Comparison of ENCODE assay signal across 24 cellular contexts in the genomic region with DNA sequence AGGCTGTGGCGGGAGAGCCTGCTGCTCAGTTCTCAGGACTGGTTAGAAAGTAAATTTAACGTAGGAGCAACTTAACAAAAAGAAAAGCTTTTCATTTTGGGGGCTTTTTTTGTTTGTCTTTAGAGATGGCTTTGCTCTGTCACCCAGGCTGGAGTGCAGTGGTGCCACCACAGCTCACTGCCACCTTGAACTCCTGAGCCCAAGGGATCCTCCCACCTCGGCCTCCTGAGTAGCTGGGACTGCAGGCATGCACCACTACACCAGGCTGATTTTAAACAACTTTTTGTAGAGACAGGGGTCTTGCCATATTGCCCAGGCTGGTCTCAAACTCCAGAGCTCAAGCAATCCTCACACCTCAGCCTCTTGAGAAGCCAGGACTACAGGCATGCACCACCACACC.
DNase-seq lines count a peak whose midpoint lies in the region; ATAC-seq and TF ChIP-seq lines count a peak whose summit lies in the region.
"Had no signal": no experiment of that assay in that cellular context is flagged by ENCODE, and none has a peak within 500 bp of the region (broad histone marks: within the 10 kb centered on the region; RNA-seq: fewer than 3 reads in every experiment).

No MANE protein-coding gene starts in this region.

- H3K27me3 ChIP-seq in vagina: no peaks in the 10 kb centered on the region
- H3K27me3 ChIP-seq in neural progenitor cell: no peaks in the 10 kb centered on the region
- H3K27me3 ChIP-seq: BLaER1, breast epithelium, esophagus squamous epithelium, right lobe of liver had no signal

- H3K36me3 ChIP-seq in vagina (peaks cover 0 to 8% of the 10 kb centered on the region in 2 donors), neural progenitor cell (no peaks in the 10 kb centered on the region)
- H3K36me3 ChIP-seq: breast epithelium, right lobe of liver had no signal

- H3K27ac Mint-ChIP-seq in activated naive CD4-positive, alpha-beta T cell treated with anti-CD3 and anti-CD28 coated beads for 36 hours: peak overlapping the region; percentile 69
- no peak overlapping the region for H3K27ac Mint-ChIP-seq in activated naive CD4-positive, alpha-beta T cell treated with anti-CD3 and anti-CD28 coated beads, Interleukin-2, amount 10 ng/mL, durations not matched to agents 7 days and 5 days
- peak overlapping the region; percentile 24 for H3K27ac Mint-ChIP-seq in activated CD8-positive, alpha-beta memory T cell treated with anti-CD3 and anti-CD28 coated beads, Interleukin-2, amount 10 ng/mL, durations not matched to agents 7 days and 5 days
- H3K27ac Mint-ChIP-seq in neural progenitor cell: no peak overlapping the region
- H3K27ac Mint-ChIP-seq: GM23338 had no signal

- H3F3A ChIP-seq in neural progenitor cell (ENCODE audit: low read depth): peaks cover 28% of the 10 kb centered on the region

- H3K4me2 ChIP-seq in neural progenitor cell: no peak overlapping the region
- H3K4me2 ChIP-seq: BLaER1, GM23338 had no signal

- no peak for ATAC-seq in activated CD8-positive, alpha-beta memory T cell treated with anti-CD3 and anti-CD28 coated beads, Interleukin-2, amount 10 ng/mL, durations not matched to agents 7 days and 5 days
- no peak for ATAC-seq in HG03520 (IDR thresholded peaks at IDR 0.05; ENCODE audit: unreplicated experiment)
- ATAC-seq: GM23338, K562, Right ventricle myocardium inferior had no signal

- intact Hi-C loops in activated naive CD4-positive, alpha-beta T cell treated with anti-CD3 and anti-CD28 coated beads for 36 hours (cut with micrococcal nuclease): no loop called here
- intact Hi-C loops in vagina (cut with DNase I): no loop called here

- H3K36me3 Mint-ChIP-seq in activated naive CD4-positive, alpha-beta T cell treated with anti-CD3 and anti-CD28 coated beads for 36 hours (ENCODE audit: low read depth): peaks cover 20% of the 10 kb centered on the region
- H3K36me3 Mint-ChIP-seq in activated naive CD4-positive, alpha-beta T cell treated with anti-CD3 and anti-CD28 coated beads, Interleukin-2, amount 10 ng/mL, durations not matched to agents 7 days and 5 days: peaks cover 43% of the 10 kb centered on the region
- peaks cover 19% of the 10 kb centered on the region for H3K36me3 Mint-ChIP-seq in activated CD8-positive, alpha-beta memory T cell treated with anti-CD3 and anti-CD28 coated beads, Interleukin-2, amount 10 ng/mL, durations not matched to agents 7 days and 5 days
- peaks cover 12% of the 10 kb centered on the region for H3K36me3 Mint-ChIP-seq in neural progenitor cell

- H3K9me3 ChIP-seq in vagina: no peaks in the 10 kb centered on the region
- no peaks in the 10 kb centered on the region for H3K9me3 ChIP-seq in neural progenitor cell (ENCODE audit: low read depth)
- H3K9me3 ChIP-seq: breast epithelium, Caco-2, esophagus squamous epithelium, right lobe of liver had no signal

- no peak overlapping the region for H3K9ac ChIP-seq in neural progenitor cell
- H3K9ac ChIP-seq: BLaER1, parathyroid adenoma had no signal

- TF ChIP-seq POLR2A in vagina (IDR thresholded peaks at IDR 0.05): no peak

- TF ChIP-seq CTCF in vagina (IDR thresholded peaks at IDR 0.05) (no peak), neural progenitor cell (IDR thresholded peaks at IDR 0.05) (no peak)

- no peak overlapping the region for H2AFZ ChIP-seq in neural progenitor cell (replicated peaks)
- H2AFZ ChIP-seq: GM23338, parathyroid adenoma had no signal

- H4K20me1 ChIP-seq in neural progenitor cell (ENCODE audit: low read depth): no peaks in the 10 kb centered on the region

- no peaks in the 10 kb centered on the region for H3K79me2 ChIP-seq in neural progenitor cell (ENCODE audit: low read depth)

- peaks cover 2% of the 10 kb centered on the region for H3K9me3 Mint-ChIP-seq in activated naive CD4-positive, alpha-beta T cell treated with anti-CD3 and anti-CD28 coated beads for 36 hours
- H3K9me3 Mint-ChIP-seq in activated naive CD4-positive, alpha-beta T cell treated with anti-CD3 and anti-CD28 coated beads, Interleukin-2, amount 10 ng/mL, durations not matched to agents 7 days and 5 days: peaks cover 2% of the 10 kb centered on the region
- H3K9me3 Mint-ChIP-seq in activated CD8-positive, alpha-beta memory T cell treated with anti-CD3 and anti-CD28 coated beads, Interleukin-2, amount 10 ng/mL, durations not matched to agents 7 days and 5 days (ENCODE audit: low read depth): no peaks in the 10 kb centered on the region
- H3K9me3 Mint-ChIP-seq in neural progenitor cell: no peaks in the 10 kb centered on the region
- H3K9me3 Mint-ChIP-seq: activated B cell treated with CpG ODN at 0.5 μM for 24 hours; activated T-helper 1 cell treated with anti-CD3 and anti-CD28 coated beads, Interleukin-12 subunit alpha, Interleukin-12 subunit beta, Interleukin-2, Interleukin-4 antibody, amounts not matched to agents 30 ng/mL and 10 ng/mL and 1 ng/mL, durations not matched to agents 14 hours and 24 hours and 36 hours; GM23338 had no signal

- DNase-seq in activated naive CD4-positive, alpha-beta T cell treated with anti-CD3 and anti-CD28 coated beads for 36 hours: no peak
- no peak for DNase-seq in activated naive CD4-positive, alpha-beta T cell treated with anti-CD3 and anti-CD28 coated beads, Interleukin-2, amount 10 ng/mL, durations not matched to agents 7 days and 5 days
- no peak for DNase-seq in activated CD8-positive, alpha-beta memory T cell treated with anti-CD3 and anti-CD28 coated beads, Interleukin-2, amount 10 ng/mL, durations not matched to agents 7 days and 5 days
- DNase-seq in mesenteric fat pad (ENCODE audit: low spot score): peak; percentile 20
- DNase-seq in vagina (ENCODE audit: extremely low spot score in 2 of 2): peak in 1 of 2 donors; percentile 37
- no peak for DNase-seq in neural progenitor cell (ENCODE audit: low spot score)
- DNase-seq: activated B cell treated with CpG ODN at 0.5 μM for 24 hours, amniotic stem cell, Caco-2, DMS79, esophagus squamous epithelium, NCI-H1436 treated with DMSO at 0.1 percent for 48 hours, NCI-H2107, NCI-H446, right lobe of liver, T1000 had no signal

- peaks cover 48% of the 10 kb centered on the region for H3K4me1 Mint-ChIP-seq in activated naive CD4-positive, alpha-beta T cell treated with anti-CD3 and anti-CD28 coated beads for 36 hours (ENCODE audit: low read depth)
- H3K4me1 Mint-ChIP-seq in activated naive CD4-positive, alpha-beta T cell treated with anti-CD3 and anti-CD28 coated beads, Interleukin-2, amount 10 ng/mL, durations not matched to agents 7 days and 5 days: peaks cover 51% of the 10 kb centered on the region
- peaks cover 28% of the 10 kb centered on the region for H3K4me1 Mint-ChIP-seq in activated CD8-positive, alpha-beta memory T cell treated with anti-CD3 and anti-CD28 coated beads, Interleukin-2, amount 10 ng/mL, durations not matched to agents 7 days and 5 days
- peaks cover 22% of the 10 kb centered on the region for H3K4me1 Mint-ChIP-seq in neural progenitor cell

- H3K4me3 ChIP-seq in vagina: no peak overlapping the region
- H3K4me3 ChIP-seq in neural progenitor cell: no peak overlapping the region
- H3K4me3 ChIP-seq: BLaER1, breast epithelium, esophagus squamous epithelium, GM23338, K562, right lobe of liver had no signal

- no peak overlapping the region for H3K4me3 Mint-ChIP-seq in activated naive CD4-positive, alpha-beta T cell treated with anti-CD3 and anti-CD28 coated beads for 36 hours
- H3K4me3 Mint-ChIP-seq in activated naive CD4-positive, alpha-beta T cell treated with anti-CD3 and anti-CD28 coated beads, Interleukin-2, amount 10 ng/mL, durations not matched to agents 7 days and 5 days: no peak overlapping the region
- H3K4me3 Mint-ChIP-seq in activated CD8-positive, alpha-beta memory T cell treated with anti-CD3 and anti-CD28 coated beads, Interleukin-2, amount 10 ng/mL, durations not matched to agents 7 days and 5 days: no peak overlapping the region
- no peak overlapping the region for H3K4me3 Mint-ChIP-seq in neural progenitor cell
- H3K4me3 Mint-ChIP-seq: activated B cell treated with CpG ODN at 0.5 μM for 24 hours; activated T-helper 1 cell treated with anti-CD3 and anti-CD28 coated beads, Interleukin-12 subunit alpha, Interleukin-12 subunit beta, Interleukin-2, Interleukin-4 antibody, amounts not matched to agents 30 ng/mL and 10 ng/mL and 1 ng/mL, durations not matched to agents 14 hours and 24 hours and 36 hours; GM23338 had no signal

- H3K27ac ChIP-seq in vagina: peak overlapping the region; percentile 72
- H3K27ac ChIP-seq in neural progenitor cell: no peak overlapping the region
- H3K27ac ChIP-seq: BLaER1, parathyroid adenoma, right lobe of liver had no signal

- H3K4me1 ChIP-seq in vagina: peaks cover 16% of the 10 kb centered on the region
- H3K4me1 ChIP-seq in neural progenitor cell: peaks cover 21% of the 10 kb centered on the region
- H3K4me1 ChIP-seq: breast epithelium, Caco-2, right lobe of liver had no signal

- no peaks in the 10 kb centered on the region for H3K27me3 Mint-ChIP-seq in activated naive CD4-positive, alpha-beta T cell treated with anti-CD3 and anti-CD28 coated beads for 36 hours (ENCODE audit: low read depth)
- H3K27me3 Mint-ChIP-seq in activated naive CD4-positive, alpha-beta T cell treated with anti-CD3 and anti-CD28 coated beads, Interleukin-2, amount 10 ng/mL, durations not matched to agents 7 days and 5 days: no peaks in the 10 kb centered on the region
- H3K27me3 Mint-ChIP-seq in activated CD8-positive, alpha-beta memory T cell treated with anti-CD3 and anti-CD28 coated beads, Interleukin-2, amount 10 ng/mL, durations not matched to agents 7 days and 5 days: no peaks in the 10 kb centered on the region
- no peaks in the 10 kb centered on the region for H3K27me3 Mint-ChIP-seq in neural progenitor cell (ENCODE audit: insufficient read depth, low read depth)
- H3K27me3 Mint-ChIP-seq: activated B cell treated with CpG ODN at 0.5 μM for 24 hours had no signal

- CTCF ChIA-PET in activated naive CD4-positive, alpha-beta T cell treated with anti-CD3 and anti-CD28 coated beads for 36 hours (lab: Charles Lee): no interaction called here
- CTCF ChIA-PET in activated naive CD4-positive, alpha-beta T cell treated with anti-CD3 and anti-CD28 coated beads, Interleukin-2, amount 10 ng/mL, durations not matched to agents 7 days and 5 days (lab: Charles Lee): no interaction called here
- CTCF ChIA-PET in activated CD8-positive, alpha-beta memory T cell treated with anti-CD3 and anti-CD28 coated beads, Interleukin-2, amount 10 ng/mL, durations not matched to agents 7 days and 5 days (lab: Charles Lee): interaction anchor here (1.1 kb wide), 1 partner anchor 34 kb away, joined by 3 read pairs; no protein-coding TSS in a partner anchor

Comparison
In these comparisons a context has a peak if more than half of its experiments do, and no peak if none do; other contexts are left out.
1. H3K27ac Mint-ChIP-seq: peak in activated naive CD4-positive, alpha-beta T cell treated with anti-CD3 and anti-CD28 coated beads for 36 hours (single experiment) and activated CD8-positive, alpha-beta memory T cell treated with anti-CD3 and anti-CD28 coated beads, Interleukin-2, amount 10 ng/mL, durations not matched to agents 7 days and 5 days (single experiment); none in activated naive CD4-positive, alpha-beta T cell treated with anti-CD3 and anti-CD28 coated beads, Interleukin-2, amount 10 ng/mL, durations not matched to agents 7 days and 5 days (single experiment) and neural progenitor cell (single experiment).